In the genomic region with DNA sequence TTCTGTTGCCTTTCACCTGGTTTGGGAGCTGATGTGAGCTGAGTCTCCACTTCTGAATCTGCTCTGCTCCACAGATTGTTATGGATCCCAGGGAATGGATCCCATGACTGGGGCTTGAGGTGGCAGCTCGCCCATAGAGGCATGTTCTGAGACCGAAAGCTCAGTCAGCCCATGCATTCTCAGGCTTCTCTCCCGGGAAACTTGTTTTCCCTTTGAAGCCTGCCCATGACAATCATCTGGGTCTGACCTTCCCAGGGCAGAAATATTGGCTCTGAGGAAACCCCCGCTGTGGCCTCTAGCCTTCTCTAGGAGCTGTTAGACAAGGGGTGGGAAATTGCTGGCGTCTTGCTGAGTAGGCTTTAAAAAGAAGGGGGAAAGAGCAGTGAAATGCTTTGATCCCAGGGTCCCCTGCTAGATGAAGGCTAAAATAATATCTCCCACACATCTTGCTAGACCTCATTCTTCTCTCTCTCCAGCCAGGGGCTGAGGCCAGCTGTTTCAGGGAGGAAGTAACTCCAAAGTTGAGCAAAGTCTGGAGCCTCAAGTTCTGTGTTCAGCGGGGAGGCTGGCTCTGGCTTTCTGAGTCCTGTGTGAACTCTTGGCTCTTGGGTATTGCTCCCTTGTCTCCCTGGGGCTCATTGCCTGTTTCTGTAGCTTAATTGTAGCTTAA, we compare ENCODE assay signal across 9 cellular contexts. TPM values are rescaled to one million over a fixed set of nuclear protein-coding genes. Genes with fewer than 3 reads are reported as not detected.
DNase-seq lines count a peak whose midpoint lies in the region; ATAC-seq and TF ChIP-seq lines count a peak whose summit lies in the region.
"Had no signal": no experiment of that assay in that cellular context is flagged by ENCODE, and none has a peak within 500 bp of the region (broad histone marks: within the 10 kb centered on the region; RNA-seq: fewer than 3 reads in every experiment).

No MANE protein-coding gene starts in this region.

- ATAC-seq in activated B cell treated with CpG ODN at 0.5 μM for 24 hours (ENCODE audit: low read depth) = no peak
- ATAC-seq in GM18517 (IDR thresholded peaks at IDR 0.05; ENCODE audit: unreplicated experiment) = no peak

- 15% methylated on average over 6 of the region's 6 CpGs for WGBS in HUES64
- 42% methylated on average over 6 of the region's 6 CpGs for WGBS in smooth muscle cell (ENCODE audit: low lambda C conversion rate)

- POLR2A ChIA-PET in activated B cell treated with CpG ODN at 0.5 μM for 24 hours (lab: Charles Lee) = interaction anchor here (0.8 to 4.9 kb wide), 8 partner anchors 9 to 252 kb away, joined by 4 to 45 read pairs (median 6); partner anchors contain the start of genes ELMOD3, MAT2A, RETSAT and RNF181

- no peaks in the 10 kb centered on the region for H3K27me3 Mint-ChIP-seq in activated B cell treated with CpG ODN at 0.5 μM for 24 hours

- H3K4me3 ChIP-seq in HUES64 (ENCODE audit: low read length) (no peak overlapping the region; the same call in 1 of the 2 replicates), right atrium auricular region (no peak overlapping the region), smooth muscle cell (peak overlapping the region; percentile 55)

- H3F3A ChIP-seq in smooth muscle cell (ENCODE audit: low read depth) = peaks cover 9% of the 10 kb centered on the region

- H3K27ac ChIP-seq in HUES64 (ENCODE audit: low read depth, low read length) (peak overlapping the region; percentile 66; the same call in 1 of the 2 replicates), right atrium auricular region (peak overlapping the region; percentile 80), smooth muscle cell (ENCODE audit: low read depth) (peak overlapping the region; percentile 67)

- H3K4me2 ChIP-seq in smooth muscle cell = peak overlapping the region; percentile 84

- CTCF ChIA-PET in activated B cell treated with CpG ODN at 0.5 μM for 24 hours (lab: Charles Lee) = no interaction called here

- in situ Hi-C loops in ACHN (cut with HindIII; ENCODE audit: low pct_ligation_motif_present, low pct_unique_long_range_greater_than_20kb, low sequenced_read_pairs) = no loop called here

- no peaks in the 10 kb centered on the region for H4K20me1 ChIP-seq in smooth muscle cell (ENCODE audit: low read depth)

- DNase-seq in activated B cell treated with CpG ODN at 0.5 μM for 24 hours = no peak
- peak; percentile 67 for DNase-seq in right atrium auricular region (ENCODE audit: low spot score)
- DNase-seq in smooth muscle cell (lab: John Stamatoyannopoulos, UW; ENCODE audit: unreplicated experiment) = no peak
- DNase-seq in SW480 (ENCODE audit: low spot score) = no peak
- DNase-seq in NK-92 treated with Interleukin-12 subunit alpha and Interleukin-12 subunit beta, amount 100 ng/mL, for 24 hours (lab: John Stamatoyannopoulos, UW) = no peak
- no peak for DNase-seq in ACHN
- DNase-seq: T1000 had no signal

- H3K9ac ChIP-seq in HUES64 (ENCODE audit: low read depth, low read length) (no peak overlapping the region), smooth muscle cell (ENCODE audit: low read depth) (no peak overlapping the region)

- peaks cover 46% of the 10 kb centered on the region for H3K27me3 ChIP-seq in HUES64 (ENCODE audit: insufficient read depth, low read length)
- H3K27me3 ChIP-seq in right atrium auricular region = no peaks in the 10 kb centered on the region
- H3K27me3 ChIP-seq in smooth muscle cell (ENCODE audit: low read depth) = no peaks in the 10 kb centered on the region

- peak overlapping the region; percentile 93 for H3K27ac Mint-ChIP-seq in activated B cell treated with CpG ODN at 0.5 μM for 24 hours

- no peaks in the 10 kb centered on the region for H3K36me3 ChIP-seq in HUES64 (ENCODE audit: insufficient read depth, low read length)
- H3K36me3 ChIP-seq in right atrium auricular region = no peaks in the 10 kb centered on the region
- no peaks in the 10 kb centered on the region for H3K36me3 ChIP-seq in smooth muscle cell (ENCODE audit: low read depth)

- H3K9me3 ChIP-seq in HUES64 (ENCODE audit: insufficient read depth, low read depth, low read length) (no peaks in the 10 kb centered on the region), right atrium auricular region (no peaks in the 10 kb centered on the region), smooth muscle cell (replicated peaks; ENCODE audit: low read depth) (no peaks in the 10 kb centered on the region)

- peak overlapping the region; percentile 20 for H2AFZ ChIP-seq in smooth muscle cell (ENCODE audit: low read depth)

- H3K36me3 Mint-ChIP-seq in activated B cell treated with CpG ODN at 0.5 μM for 24 hours (ENCODE audit: low read depth) = peaks cover 27% of the 10 kb centered on the region

- peak overlapping the region; percentile 94 for H3K4me3 Mint-ChIP-seq in activated B cell treated with CpG ODN at 0.5 μM for 24 hours

- H3K4me1 ChIP-seq in HUES64 (ENCODE audit: insufficient read depth, low read length) (peaks cover 27% of the 10 kb centered on the region), right atrium auricular region (peaks cover 0 to 37% of the 10 kb centered on the region in 2 donors), smooth muscle cell (ENCODE audit: low read depth) (peaks cover 19% of the 10 kb centered on the region)

- intact Hi-C loops in activated B cell treated with CpG ODN at 0.5 μM for 24 hours (cut with micrococcal nuclease) = no loop called here

- no peaks in the 10 kb centered on the region for H3K9me3 Mint-ChIP-seq in activated B cell treated with CpG ODN at 0.5 μM for 24 hours

- H3K79me2 ChIP-seq in smooth muscle cell (ENCODE audit: low read depth) = no peaks in the 10 kb centered on the region

- no peak for TF ChIP-seq CTCF in activated B cell treated with CpG ODN at 0.5 μM for 24 hours (IDR thresholded peaks at IDR 0.05)
- TF ChIP-seq CTCF in right atrium auricular region (IDR thresholded peaks at IDR 0.05) = no peak
- TF ChIP-seq CTCF in smooth muscle cell (IDR thresholded peaks at IDR 0.05; ENCODE audit: borderline replicate concordance, insufficient read depth, poor library complexity, severe bottlenecking) = no peak

- peaks cover 45% of the 10 kb centered on the region for H3K4me1 Mint-ChIP-seq in activated B cell treated with CpG ODN at 0.5 μM for 24 hours

RNA-seq across cellular contexts. Expression of gene VAMP8, which starts 2.0 kb away (rescaled TPM):
- polyA plus RNA-seq in HUES64 (2013, experiment 1 of 2) = 47.2 TPM
- 42.2 TPM for polyA plus RNA-seq in HUES64 (2013, experiment 2 of 2)
- total RNA-seq in activated B cell treated with CpG ODN at 0.5 μM for 24 hours (128 and 145 TPM in 2 replicates), right atrium auricular region (10 to 100 TPM; 11.9 to 26.1 TPM), smooth muscle cell (9.4 and 15.1 TPM in 2 replicates)
- polyA plus RNA-seq in smooth muscle cell = 17.5 and 72.9 TPM in 2 replicates

RNA-seq across cellular contexts. Expression of gene VAMP5, which starts 4.8 kb away (rescaled TPM):
- 5.3 TPM for polyA plus RNA-seq in HUES64 (2013, experiment 1 of 2)
- polyA plus RNA-seq in HUES64 (2013, experiment 2 of 2) = 10.3 TPM
- 8.8 and 11.4 TPM in 2 replicates for total RNA-seq in activated B cell treated with CpG ODN at 0.5 μM for 24 hours
- 10 to 100 TPM; 37.2 to 61.7 TPM for total RNA-seq in right atrium auricular region
- total RNA-seq in smooth muscle cell = 5.0 and 6.6 TPM in 2 replicates
- 35.0 and 35.9 TPM in 2 replicates for polyA plus RNA-seq in smooth muscle cell

RNA-seq across cellular contexts. Expression of gene RNF181, which starts 16.1 kb away (rescaled TPM):
- 99.6 TPM for polyA plus RNA-seq in HUES64 (2013, experiment 1 of 2)
- polyA plus RNA-seq in HUES64 (2013, experiment 2 of 2) = 103 TPM
- 104 and 108 TPM in 2 replicates for total RNA-seq in activated B cell treated with CpG ODN at 0.5 μM for 24 hours
- total RNA-seq in right atrium auricular region = 100 to 1,000 TPM; 109 to 194 TPM
- total RNA-seq in smooth muscle cell = 167 and 195 TPM in 2 replicates
- 316 and 328 TPM in 2 replicates for polyA plus RNA-seq in smooth muscle cell

RNA-seq across cellular contexts. Expression of gene GGCX, which starts 18.1 kb away (rescaled TPM):
- polyA plus RNA-seq in HUES64 (2013, experiment 1 of 2) = 25.0 TPM
- 25.9 TPM for polyA plus RNA-seq in HUES64 (2013, experiment 2 of 2)
- total RNA-seq in activated B cell treated with CpG ODN at 0.5 μM for 24 hours (30.0 and 30.7 TPM in 2 replicates), right atrium auricular region (10 to 100 TPM; 18.0 to 23.3 TPM), smooth muscle cell (44.0 and 83.2 TPM in 2 replicates)
- 33.2 and 44.5 TPM in 2 replicates for polyA plus RNA-seq in smooth muscle cell

RNA-seq across cellular contexts. Expression of gene TMEM150A, which starts 23.1 kb away (rescaled TPM):
- 18.2 TPM for polyA plus RNA-seq in HUES64 (2013, experiment 1 of 2)
- 16.7 TPM for polyA plus RNA-seq in HUES64 (2013, experiment 2 of 2)
- 13.2 and 15.0 TPM in 2 replicates for total RNA-seq in activated B cell treated with CpG ODN at 0.5 μM for 24 hours
- 10 to 100 TPM; 15.8 to 21.7 TPM for total RNA-seq in right atrium auricular region
- 7.7 and 9.1 TPM in 2 replicates for total RNA-seq in smooth muscle cell
- polyA plus RNA-seq in smooth muscle cell = 20.0 and 24.1 TPM in 2 replicates
